Comparison of ENCODE assay signal across 18 cellular contexts in genomic region chr7:4690953-4691856, GRCh38. TPM values are rescaled to one million over a fixed set of nuclear protein-coding genes. Genes with fewer than 3 reads are reported as not detected.
DNase-seq lines count a peak whose midpoint lies in the region; ATAC-seq, FAIRE-seq and TF ChIP-seq lines count a peak whose summit lies in the region.
"Had no signal": no experiment of that assay in that cellular context is flagged by ENCODE, and none has a peak within 500 bp of the region (broad histone marks: within the 10 kb centered on the region; RNA-seq: fewer than 3 reads in every experiment).

No MANE protein-coding gene starts in this region.

- H3K9me3 ChIP-seq in A549 (no peaks in the 10 kb centered on the region), DOHH2 (ENCODE audit: control insufficient read depth, insufficient read depth, low read length) (no peaks in the 10 kb centered on the region), osteoblast (ENCODE audit: low read depth, low read length) (no peaks in the 10 kb centered on the region)
- H3K9me3 ChIP-seq: thyroid gland had no signal

- DNase-seq in A549 (ENCODE audit: low read depth in 1 of 2, low spot score in 1 of 2) (no peak), chondrocyte (ENCODE audit: low spot score) (no peak), osteoblast (ENCODE audit: insufficient read length, low spot score, missing footprints) (peak; percentile 43)
- DNase-seq in activated CD8-positive, alpha-beta T cell treated with anti-CD3 and anti-CD28 coated beads for 36 hours: no peak
- DNase-seq: activated T-cell treated with anti-CD3 and anti-CD28 coated beads, Interleukin-2, amount 50 U/mL, for 1 hour; cerebellar nuclear complex; DMS53; left colon; MM.1S; NCI-H2107; SHP77; T-helper 9 cell; thyroid gland had no signal

- H3K27me3 ChIP-seq in DOHH2 (ENCODE audit: control insufficient read depth, low read length) (no peaks in the 10 kb centered on the region), osteoblast (ENCODE audit: insufficient read depth, low read length) (no peaks in the 10 kb centered on the region)
- H3K27me3 ChIP-seq: thyroid gland had no signal

- H3K4me2 ChIP-seq in A549 (peak overlapping the region; percentile 19; the same call in 1 of the 3 replicates), DOHH2 (ENCODE audit: low read length) (peak overlapping the region; percentile 45; the same call in 1 of the 2 replicates), osteoblast (ENCODE audit: insufficient read depth, low read length) (no peak overlapping the region)

- H3K27ac ChIP-seq in A549: peak overlapping the region in 1 of 2 experiments; percentile 38; a peak in 3 of 6 replicates
- no peak overlapping the region for H3K27ac ChIP-seq in DOHH2 (ENCODE audit: low read depth, low read length)
- H3K27ac ChIP-seq in osteoblast (ENCODE audit: low read depth, low read length): no peak overlapping the region
- H3K27ac ChIP-seq: thyroid gland had no signal

- CTCF ChIA-PET in A549 (lab: Yijun Ruan, JAX): interaction anchor here (1.2 to 3.7 kb wide), 2 partner anchors 8 to 50 kb away, joined by 3 to 12 read pairs; no protein-coding TSS in a partner anchor
- CTCF ChIA-PET in activated CD8-positive, alpha-beta T cell treated with anti-CD3 and anti-CD28 coated beads for 36 hours (lab: Charles Lee): interaction anchor here (0.8 to 1.2 kb wide), 4 partner anchors 10 to 80 kb away, joined by 3 to 6 read pairs (median 3); no protein-coding TSS in a partner anchor

- no peaks in the 10 kb centered on the region for H3K9me2 ChIP-seq in DOHH2 (replicated peaks; ENCODE audit: control insufficient read depth, low read length)

- H3K9me3 Mint-ChIP-seq in chondrocyte (ENCODE audit: low read depth): no peaks in the 10 kb centered on the region
- H3K9me3 Mint-ChIP-seq in activated CD8-positive, alpha-beta T cell treated with anti-CD3 and anti-CD28 coated beads for 36 hours: no peaks in the 10 kb centered on the region

- no peak for TF ChIP-seq RAD21 in A549 (conservative IDR thresholded peaks at IDR 0.05 in 1 of 2, IDR thresholded peaks at IDR 0.05 in 1 of 2)

- no peak overlapping the region for H3K4me3 Mint-ChIP-seq in chondrocyte (ENCODE audit: unreplicated experiment)
- H3K4me3 Mint-ChIP-seq in activated CD8-positive, alpha-beta T cell treated with anti-CD3 and anti-CD28 coated beads for 36 hours: no peak overlapping the region

- ATAC-seq in A549 (peak in 1 of 2 experiments; percentile 30; a peak in 1 of 6 replicates), HG03108 (IDR thresholded peaks at IDR 0.05; ENCODE audit: unreplicated experiment) (no peak), GM21717 (IDR thresholded peaks at IDR 0.05; ENCODE audit: unreplicated experiment) (no peak), GM21619 (IDR thresholded peaks at IDR 0.05; ENCODE audit: unreplicated experiment) (no peak)
- no peak for ATAC-seq in activated CD8-positive, alpha-beta T cell treated with anti-CD3 and anti-CD28 coated beads for 36 hours
- ATAC-seq: left colon had no signal

- H3K27me3 Mint-ChIP-seq in chondrocyte (ENCODE audit: low read depth): no peaks in the 10 kb centered on the region
- H3K27me3 Mint-ChIP-seq in activated CD8-positive, alpha-beta T cell treated with anti-CD3 and anti-CD28 coated beads for 36 hours: no peaks in the 10 kb centered on the region

- FAIRE-seq in A549 (lab: Jason Lieb, UNC): no peak
- FAIRE-seq: endothelial cell of umbilical vein had no signal

- whole genome bisulfite sequencing in A549 (ENCODE audit: missing lambda C conversion rate): 82% methylated on average over 23 of the region's 23 CpGs

- intact Hi-C loops in activated CD8-positive, alpha-beta T cell treated with anti-CD3 and anti-CD28 coated beads for 36 hours (cut with micrococcal nuclease): no loop called here

- POLR2A ChIA-PET in A549 (lab: Yijun Ruan, JAX): no interaction called here
- POLR2A ChIA-PET in activated CD8-positive, alpha-beta T cell treated with anti-CD3 and anti-CD28 coated beads for 36 hours (lab: Charles Lee): interaction anchor here (0.8 to 1.6 kb wide), 2 partner anchors 34 to 50 kb away, joined by 3 to 4 read pairs; no protein-coding TSS in a partner anchor

- TF ChIP-seq POLR2A in A549 (IDR thresholded peaks at IDR 0.05; ENCODE audit: low read length): no peak

- H3K4me1 ChIP-seq in A549: peaks cover 40% of the 10 kb centered on the region
- peaks cover 46% of the 10 kb centered on the region for H3K4me1 ChIP-seq in DOHH2 (ENCODE audit: control insufficient read depth, low read length)
- H3K4me1 ChIP-seq in osteoblast (ENCODE audit: insufficient read depth, low read length): peaks cover 17% of the 10 kb centered on the region

- no peaks in the 10 kb centered on the region for H3K36me3 Mint-ChIP-seq in chondrocyte (ENCODE audit: low read depth)
- H3K36me3 Mint-ChIP-seq in activated CD8-positive, alpha-beta T cell treated with anti-CD3 and anti-CD28 coated beads for 36 hours (ENCODE audit: low read depth): peaks cover 21% of the 10 kb centered on the region

- H4K20me1 ChIP-seq in DOHH2 (ENCODE audit: control insufficient read depth, insufficient read depth, low read depth, low read length): peaks cover 32% of the 10 kb centered on the region
- H4K20me1 ChIP-seq in osteoblast (ENCODE audit: insufficient read depth, low read length): peaks cover 33% of the 10 kb centered on the region

- peaks cover 78% of the 10 kb centered on the region for H3K4me1 Mint-ChIP-seq in chondrocyte (ENCODE audit: low read depth)
- H3K4me1 Mint-ChIP-seq in activated CD8-positive, alpha-beta T cell treated with anti-CD3 and anti-CD28 coated beads for 36 hours (ENCODE audit: low read depth): peaks cover 67% of the 10 kb centered on the region

- no peak for TF ChIP-seq CTCF in A549 (IDR thresholded peaks at IDR 0.05)
- TF ChIP-seq CTCF in DOHH2 (IDR thresholded peaks at IDR 0.05; ENCODE audit: low read depth, low read length, poor library complexity, severe bottlenecking): no peak
- no peak for TF ChIP-seq CTCF in chondrocyte (IDR thresholded peaks at IDR 0.05)
- TF ChIP-seq CTCF in osteoblast (IDR thresholded peaks at IDR 0.05; ENCODE audit: extremely low read depth, low read depth, low read length): no peak
- TF ChIP-seq CTCF in activated CD8-positive, alpha-beta T cell treated with anti-CD3 and anti-CD28 coated beads for 36 hours (IDR thresholded peaks at IDR 0.05): no peak

- H3K79me2 ChIP-seq in DOHH2 (ENCODE audit: control insufficient read depth, low read length) (peaks cover 100% of the 10 kb centered on the region), osteoblast (ENCODE audit: insufficient read depth, low read length) (peaks cover 89% of the 10 kb centered on the region)

- no peak overlapping the region for H3K4me3 ChIP-seq in A549
- H3K4me3 ChIP-seq in DOHH2 (ENCODE audit: low read length): no peak overlapping the region
- H3K4me3 ChIP-seq in osteoblast (ENCODE audit: insufficient read depth, low read length): no peak overlapping the region
- H3K4me3 ChIP-seq: thyroid gland had no signal

- no peak overlapping the region for H2AFZ ChIP-seq in osteoblast (ENCODE audit: low read length)

- no peak for TF ChIP-seq EP300 in A549 (IDR thresholded peaks at IDR 0.05)

- H3K27ac Mint-ChIP-seq in chondrocyte (ENCODE audit: unreplicated experiment): peak overlapping the region; percentile 47
- no peak overlapping the region for H3K27ac Mint-ChIP-seq in activated CD8-positive, alpha-beta T cell treated with anti-CD3 and anti-CD28 coated beads for 36 hours

- H3F3A ChIP-seq in DOHH2 (ENCODE audit: control insufficient read depth, insufficient read depth): no peaks in the 10 kb centered on the region

- H3K36me3 ChIP-seq in DOHH2 (ENCODE audit: control insufficient read depth, low read length) (peaks cover 11% of the 10 kb centered on the region), osteoblast (ENCODE audit: insufficient read depth, low read length) (no peaks in the 10 kb centered on the region)
- H3K36me3 ChIP-seq: thyroid gland had no signal

TF ChIP-seq in A549, 52 proteins besides CTCF, POLR2A, EP300 and RAD21:
- TF ChIP-seq TFCP2L1 (CRISPR knock-in tag; IDR thresholded peaks at IDR 0.05): no peak
- TF ChIP-seq NPAS2 (CRISPR knock-in tag; IDR thresholded peaks at IDR 0.05; ENCODE audit: borderline replicate concordance): no peak
- no peak for TF ChIP-seq HEYL (CRISPR knock-in tag; IDR thresholded peaks at IDR 0.05)
- TF ChIP-seq CEBPB (IDR thresholded peaks at IDR 0.05): no peak
- no peak for TF ChIP-seq HDAC2 (IDR thresholded peaks at IDR 0.05)
- TF ChIP-seq EHF (CRISPR knock-in tag; IDR thresholded peaks at IDR 0.05): no peak
- TF ChIP-seq ELK1 (IDR thresholded peaks at IDR 0.05; ENCODE audit: low read depth, low read length): no peak
- TF ChIP-seq ZSCAN20 (CRISPR knock-in tag; IDR thresholded peaks at IDR 0.05): no peak
- no peak for TF ChIP-seq SREBF2 (IDR thresholded peaks at IDR 0.05)

RNA-seq across cellular contexts. Expression of gene FOXK1, which starts 9.1 kb away (rescaled TPM):
- 6.8 and 8.3 TPM in 2 replicates for polyA plus RNA-seq in A549 (2011; rRNA removed)
- 7.4 and 10.0 TPM in 2 replicates for polyA plus RNA-seq in A549 (2012; cell fraction: cytosol; rRNA removed)
- polyA plus RNA-seq in A549 (2012; cell fraction: nucleus; rRNA removed): 27.5 and 29.2 TPM in 2 replicates
- polyA plus RNA-seq in A549 (2017; fragmentation: RNase III; extraction: RNeasy Plus Mini Kit Qiagen cat#74134 plus additional on column Dnase treatment): 9.8 to 10.9 TPM (median 10.2 TPM) in 3 replicates
- polyA minus RNA-seq in A549 (2011; rRNA and poly(A)+ RNA removed): 15.7 and 19.4 TPM in 2 replicates
- 53.3 to 78.3 TPM (median 77.9 TPM) in 3 replicates for total RNA-seq in chondrocyte
- 26.2 and 31.8 TPM in 2 replicates for total RNA-seq in osteoblast
- 10 to 100 TPM; 38.5 to 39.6 TPM for total RNA-seq in activated CD8-positive, alpha-beta T cell treated with anti-CD3 and anti-CD28 coated beads for 36 hours
